Comparison of ENCODE assay signal across 2 cellular contexts in genomic region chr7:100786323-100786722, GRCh38.
TF ChIP-seq lines count a peak whose summit lies in the region.

No MANE protein-coding gene starts in this region.

TF ChIP-seq in HepG2, 621 proteins besides CTCF, POLR2A, EP300 and RAD21 (continued from another document):
- TF ChIP-seq REXO4 (CRISPR knock-in tag; IDR thresholded peaks at IDR 0.05; ENCODE audit: borderline replicate concordance) (no peak), ZNF121 (CRISPR knock-in tag; IDR thresholded peaks at IDR 0.05) (peak; percentile 80), ZNF772 (CRISPR knock-in tag; IDR thresholded peaks at IDR 0.05) (no peak), ZNF737 (CRISPR knock-in tag; IDR thresholded peaks at IDR 0.05; ENCODE audit: borderline replicate concordance) (no peak)
TF ChIP-seq in HepG2: peak in this region for 1.

TF ChIP-seq in WTC11, 78 proteins besides CTCF, POLR2A, EP300 and RAD21:
- TF ChIP-seq ZNF281 (CRISPR knock-in tag; IDR thresholded peaks at IDR 0.05): no peak
- peak; percentile 90 for TF ChIP-seq ZNF121 (CRISPR knock-in tag; IDR thresholded peaks at IDR 0.05)
- TF ChIP-seq GTF2I (CRISPR knock-in tag; conservative IDR thresholded peaks at IDR 0.05): peak; percentile 10; the same call in 1 of the 2 replicates
- TF ChIP-seq ZBTB43 (CRISPR knock-in tag; IDR thresholded peaks at IDR 0.05): no peak
